19 cellular contexts compared by ENCODE assay signal in genomic region chr22:24077416-24077815, GRCh38.
"Had no signal": no experiment of that assay in that cellular context is flagged by ENCODE, and none has a peak within 500 bp of the region (broad histone marks: within the 10 kb centered on the region; RNA-seq: fewer than 3 reads in every experiment).

No MANE protein-coding gene starts in this region.

- H3K4me1 ChIP-seq: foreskin keratinocyte, suprapubic skin had no signal

- H3K4me3 ChIP-seq: dorsolateral prefrontal cortex, ovary, suprapubic skin had no signal

- H3K9me3 ChIP-seq: ovary, suprapubic skin had no signal

- H3K27ac ChIP-seq: dorsolateral prefrontal cortex, foreskin keratinocyte, ovary, suprapubic skin had no signal

- H3K36me3 ChIP-seq: ovary had no signal

- DNase-seq: activated CD4-positive, alpha-beta T cell treated with anti-CD3 and anti-CD28 coated beads, Interleukin-2, amount 50 U/mL, for 1 hour; activated naive CD4-positive, alpha-beta T cell treated with Interleukin-2 at 50 U/mL for 16 hours; activated naive CD8-positive, alpha-beta T cell treated with anti-CD3 and anti-CD28 coated beads, Interleukin-2, amount 10 ng/mL, durations not matched to agents 7 days and 5 days; amygdala; caudate nucleus; dorsolateral prefrontal cortex; endodermal cell; foreskin keratinocyte; hypothalamus; islet precursor cell; mammary epithelial cell; naive thymus-derived CD8-positive, alpha-beta T cell; T-cell; T-helper 9 cell; trophoblast cell had no signal

- ATAC-seq: foreskin keratinocyte; left lobe of liver; naive thymus-derived CD8-positive, alpha-beta T cell; SK-N-SH treated with all-trans-retinoic acid at 6 μM for 48 hours; T-cell had no signal

- H3K27me3 ChIP-seq: dorsolateral prefrontal cortex, foreskin keratinocyte, ovary, suprapubic skin had no signal
